8 cellular contexts compared by ENCODE assay signal in the genomic region with DNA sequence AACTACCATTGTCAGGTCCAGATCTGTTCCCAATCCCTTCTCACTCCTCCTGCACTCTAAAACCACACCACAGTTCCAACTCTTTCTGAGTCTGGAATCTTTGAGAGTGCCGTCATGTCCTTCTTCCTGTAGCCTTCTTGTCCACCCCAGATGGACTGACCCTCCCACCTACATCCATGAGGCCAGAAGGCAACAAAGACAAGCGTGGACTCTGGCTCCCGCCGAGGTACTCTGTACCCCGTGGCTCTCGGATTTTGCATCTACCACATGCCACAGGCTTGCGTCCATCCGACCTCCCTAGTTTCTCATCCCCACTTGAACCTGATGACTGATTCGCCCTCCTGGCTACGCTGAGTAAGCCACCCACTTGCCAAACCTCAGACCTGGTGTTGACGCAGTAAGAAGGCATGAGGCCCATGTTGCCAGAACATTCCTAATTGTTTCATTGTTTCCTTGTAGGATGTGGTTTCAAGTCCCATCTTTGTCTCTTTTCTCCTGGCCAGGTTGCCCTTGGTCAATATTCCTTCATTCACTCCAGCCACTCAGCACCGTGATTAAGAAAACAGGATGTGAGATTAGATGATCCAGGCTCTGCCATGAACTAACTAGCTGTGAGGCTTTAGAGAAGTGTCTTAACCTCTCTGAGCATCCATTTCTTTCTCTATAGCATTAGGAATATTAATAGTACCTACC. TPM values are rescaled to one million over a fixed set of nuclear protein-coding genes. Genes with fewer than 3 reads are reported as not detected.
DNase-seq lines count a peak whose midpoint lies in the region; ATAC-seq and TF ChIP-seq lines count a peak whose summit lies in the region.

No MANE protein-coding gene starts in this region.

- peaks cover 34% of the 10 kb centered on the region for H3K4me1 Mint-ChIP-seq in endothelial cell (ENCODE audit: unreplicated experiment)
- H3K4me1 Mint-ChIP-seq in osteocyte (ENCODE audit: unreplicated experiment): peaks cover 54% of the 10 kb centered on the region

- no peak overlapping the region for H2AFZ ChIP-seq in PC-9

- peaks cover 35% of the 10 kb centered on the region for H3F3A ChIP-seq in PC-9 (ENCODE audit: insufficient read depth, low read depth)

- BruUV-seq in PC-9 (replicated peaks; lab: Mats Ljungman, UMichigan): no TSS peak

- DNase-seq in AG20443 (ENCODE audit: low spot score) (peak; percentile 88), PC-9 (peak in 1 of 2 experiments; percentile 64), endothelial cell (ENCODE audit: low spot score) (no peak), osteocyte (ENCODE audit: extremely low spot score, unreplicated experiment) (no peak), GM19238 (ENCODE audit: insufficient read length, low spot score) (no peak), SIG-M5 treated with dmso at 0.1 percent for 504 hours (lab: John Stamatoyannopoulos, UW; ENCODE audit: unreplicated experiment) (no peak)

- H3K9me3 Mint-ChIP-seq in endothelial cell (ENCODE audit: unreplicated experiment): no peaks in the 10 kb centered on the region
- H3K9me3 Mint-ChIP-seq in osteocyte (ENCODE audit: unreplicated experiment): peaks cover 10% of the 10 kb centered on the region

- H3K4me3 ChIP-seq in PC-9: no peak overlapping the region

- H3K27ac Mint-ChIP-seq in endothelial cell (ENCODE audit: unreplicated experiment) (peak overlapping the region; percentile 34), osteocyte (ENCODE audit: unreplicated experiment) (peak overlapping the region; percentile 98)

- no peaks in the 10 kb centered on the region for H3K27me3 ChIP-seq in PC-9 (ENCODE audit: insufficient read depth, low read depth)

- H3K9me3 ChIP-seq in PC-9 (ENCODE audit: insufficient read depth, low read depth): no peaks in the 10 kb centered on the region

- H3K4me1 ChIP-seq in PC-9 (replicated peaks; ENCODE audit: insufficient read depth): peaks cover 38% of the 10 kb centered on the region

- H4K20me1 ChIP-seq in PC-9 (ENCODE audit: insufficient read depth): no peaks in the 10 kb centered on the region

- no peaks in the 10 kb centered on the region for H3K79me2 ChIP-seq in PC-9 (ENCODE audit: low read depth)

- H3K36me3 ChIP-seq in PC-9 (ENCODE audit: low read depth): no peaks in the 10 kb centered on the region

- TF ChIP-seq CTCF in PC-9 (conservative IDR thresholded peaks at IDR 0.05): no peak
- no peak for TF ChIP-seq CTCF in endothelial cell (IDR thresholded peaks at IDR 0.05; ENCODE audit: unreplicated experiment)
- TF ChIP-seq CTCF in osteocyte (IDR thresholded peaks at IDR 0.05): no peak

- H3K9me2 ChIP-seq in PC-9 (ENCODE audit: insufficient read depth): no peaks in the 10 kb centered on the region

- peak overlapping the region; percentile 71 for H3K4me2 ChIP-seq in PC-9

- H3K4me3 Mint-ChIP-seq in endothelial cell (ENCODE audit: unreplicated experiment) (no peak overlapping the region), osteocyte (ENCODE audit: unreplicated experiment) (no peak overlapping the region)

- intact Hi-C loops in PC-9 (cut with micrococcal nuclease; ENCODE audit: unreplicated experiment): loop anchor here (5.0 kb wide), 2 partner anchors 35 to 135 kb away; a partner anchor contains a TSS

- CTCF ChIA-PET in PC-9 (lab: Charles Lee): interaction anchor here (1.0 to 1.2 kb wide), 2 partner anchors 45 to 81 kb away, joined by 3 to 6 read pairs; no protein-coding TSS in a partner anchor

- peak overlapping the region; percentile 63 for H3K27ac ChIP-seq in PC-9

- POLR2A ChIA-PET in PC-9 (lab: Charles Lee; ENCODE audit: unreplicated experiment): no interaction called here

- H3K27me3 Mint-ChIP-seq in endothelial cell (ENCODE audit: unreplicated experiment): peaks cover 3% of the 10 kb centered on the region
- H3K27me3 Mint-ChIP-seq in osteocyte (ENCODE audit: unreplicated experiment): no peaks in the 10 kb centered on the region

- H3K36me3 Mint-ChIP-seq in endothelial cell (ENCODE audit: low read depth, unreplicated experiment) (no peaks in the 10 kb centered on the region), osteocyte (ENCODE audit: unreplicated experiment) (no peaks in the 10 kb centered on the region)

- ATAC-seq in GM21381 (IDR thresholded peaks at IDR 0.05; ENCODE audit: unreplicated experiment) (no peak), GM19328 (IDR thresholded peaks at IDR 0.05; ENCODE audit: unreplicated experiment) (no peak)

RNA-seq across cellular contexts. Expression of a gene that starts 1.1 kb away (rescaled TPM):
- 18.5 and 21.8 TPM in 2 replicates for total RNA-seq in PC-9 (2021)
- total RNA-seq in endothelial cell (ENCODE audit: unreplicated experiment): 22.5 TPM
- total RNA-seq in osteocyte: 41.8 and 43.9 TPM in 2 replicates
